ENCODE assay signal across 2 cellular contexts in genomic region chr6:89941031-89941775, GRCh38.
TF ChIP-seq lines count a peak whose summit lies in the region.

No MANE protein-coding gene starts in this region.

TF ChIP-seq in HepG2, 621 proteins besides CTCF, POLR2A, EP300 and RAD21 (continued from another document and continues in another):
- TF ChIP-seq, protein P1, sequence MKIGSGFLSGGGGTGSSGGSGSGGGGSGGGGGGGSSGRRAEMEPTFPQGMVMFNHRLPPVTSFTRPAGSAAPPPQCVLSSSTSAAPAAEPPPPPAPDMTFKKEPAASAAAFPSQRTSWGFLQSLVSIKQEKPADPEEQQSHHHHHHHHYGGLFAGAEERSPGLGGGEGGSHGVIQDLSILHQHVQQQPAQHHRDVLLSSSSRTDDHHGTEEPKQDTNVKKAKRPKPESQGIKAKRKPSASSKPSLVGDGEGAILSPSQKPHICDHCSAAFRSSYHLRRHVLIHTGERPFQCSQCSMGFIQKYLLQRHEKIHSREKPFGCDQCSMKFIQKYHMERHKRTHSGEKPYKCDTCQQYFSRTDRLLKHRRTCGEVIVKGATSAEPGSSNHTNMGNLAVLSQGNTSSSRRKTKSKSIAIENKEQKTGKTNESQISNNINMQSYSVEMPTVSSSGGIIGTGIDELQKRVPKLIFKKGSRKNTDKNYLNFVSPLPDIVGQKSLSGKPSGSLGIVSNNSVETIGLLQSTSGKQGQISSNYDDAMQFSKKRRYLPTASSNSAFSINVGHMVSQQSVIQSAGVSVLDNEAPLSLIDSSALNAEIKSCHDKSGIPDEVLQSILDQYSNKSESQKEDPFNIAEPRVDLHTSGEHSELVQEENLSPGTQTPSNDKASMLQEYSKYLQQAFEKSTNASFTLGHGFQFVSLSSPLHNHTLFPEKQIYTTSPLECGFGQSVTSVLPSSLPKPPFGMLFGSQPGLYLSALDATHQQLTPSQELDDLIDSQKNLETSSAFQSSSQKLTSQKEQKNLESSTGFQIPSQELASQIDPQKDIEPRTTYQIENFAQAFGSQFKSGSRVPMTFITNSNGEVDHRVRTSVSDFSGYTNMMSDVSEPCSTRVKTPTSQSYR (CRISPR knock-in tag; IDR thresholded peaks at IDR 0.05; ENCODE audit: borderline replicate concordance) = no peak
- TF ChIP-seq, protein P2, sequence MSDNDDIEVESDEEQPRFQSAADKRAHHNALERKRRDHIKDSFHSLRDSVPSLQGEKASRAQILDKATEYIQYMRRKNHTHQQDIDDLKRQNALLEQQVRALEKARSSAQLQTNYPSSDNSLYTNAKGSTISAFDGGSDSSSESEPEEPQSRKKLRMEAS (IDR thresholded peaks at IDR 0.05) = 0 out of 2 replicates have a peak, but pooled peaks have one; percentile 23
- TF ChIP-seq TBX2 (CRISPR knock-in tag; IDR thresholded peaks at IDR 0.05; ENCODE audit: borderline replicate concordance) (peak; percentile 40; the same call in 1 of the 2 replicates), TCF7 (IDR thresholded peaks at IDR 0.05; ENCODE audit: low read depth) (peak; percentile 27; the same call in 1 of the 2 replicates), SOX13 (IDR thresholded peaks at IDR 0.05) (no peak), SOX13 (CRISPR knock-in tag; conservative IDR thresholded peaks at IDR 0.05 in 1 of 2, IDR thresholded peaks at IDR 0.05 in 1 of 2) (peak in 1 of 2 experiments; percentile 43; a peak in 1 of 4 replicates), ZNF605 (CRISPR knock-in tag; IDR thresholded peaks at IDR 0.05) (0 out of 2 replicates have a peak, but pooled peaks have one; percentile 19), TEAD3 (CRISPR knock-in tag; optimal IDR thresholded peaks at IDR 0.05; ENCODE audit: borderline replicate concordance) (peak; percentile 40), ZNF609 (CRISPR knock-in tag; IDR thresholded peaks at IDR 0.05; ENCODE audit: borderline replicate concordance) (peak; percentile 70; the same call in 1 of the 2 replicates), ZNF337 (CRISPR knock-in tag; IDR thresholded peaks at IDR 0.05; ENCODE audit: borderline replicate concordance, low read depth) (no peak), FOXP4 (CRISPR knock-in tag; IDR thresholded peaks at IDR 0.05) (peak; percentile 40; the same call in 1 of the 2 replicates), BHLHE40 (IDR thresholded peaks at IDR 0.05; ENCODE audit: low read length) (peak; percentile 42; the same call in 1 of the 2 replicates), HDAC2 (CRISPR knock-in tag; IDR thresholded peaks at IDR 0.05) (0 out of 2 replicates have a peak, but pooled peaks have one; percentile 13), ZFP37 (CRISPR knock-in tag; IDR thresholded peaks at IDR 0.05; ENCODE audit: borderline replicate concordance) (no peak), SOX6 (IDR thresholded peaks at IDR 0.05) (no peak), SOX6 (CRISPR knock-in tag; IDR thresholded peaks at IDR 0.05) (peak; percentile 52; the same call in 1 of the 2 replicates)

TF ChIP-seq in SK-N-SH, 30 proteins besides CTCF, POLR2A, EP300 and RAD21:
- TF ChIP-seq USF2 (IDR thresholded peaks at IDR 0.05; ENCODE audit: borderline replicate concordance, low read depth, low read length) = no peak
